Comparison of ENCODE assay signal across 16 cellular contexts in the genomic region with DNA sequence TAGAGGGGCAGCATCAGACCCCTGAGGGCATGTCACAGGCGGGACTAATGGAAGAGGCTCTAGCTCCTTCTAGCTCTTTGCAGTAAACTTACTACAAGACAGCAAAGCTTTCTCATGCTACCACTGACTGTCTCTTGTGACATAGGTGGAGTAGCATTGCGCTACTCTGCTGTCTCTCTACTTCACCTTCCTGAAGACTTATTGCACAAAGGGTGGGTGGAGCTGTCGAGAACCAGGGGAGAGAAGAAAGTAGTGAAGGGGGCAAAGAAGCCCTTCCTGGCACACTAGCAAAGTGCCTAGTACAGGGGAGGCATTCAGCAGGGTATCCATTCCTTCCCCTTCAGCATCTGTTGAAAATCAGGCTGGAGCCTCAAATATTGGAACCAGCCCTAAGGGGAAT. TPM values are rescaled to one million over a fixed set of nuclear protein-coding genes. Genes with fewer than 3 reads are reported as not detected.
DNase-seq lines count a peak whose midpoint lies in the region; ATAC-seq and TF ChIP-seq lines count a peak whose summit lies in the region.
"Had no signal": no experiment of that assay in that cellular context is flagged by ENCODE, and none has a peak within 500 bp of the region (broad histone marks: within the 10 kb centered on the region; RNA-seq: fewer than 3 reads in every experiment).

No MANE protein-coding gene starts in this region.

- WGBS in spleen, 5 donors: 53 to 82% (median 74%) methylated on average over 3 of the region's 3 CpGs
- 91% methylated on average over 3 of the region's 3 CpGs for WGBS in heart right ventricle, 2 donors

- CTCF ChIA-PET in HEK293 (lab: Yijun Ruan, JAX): no interaction called here

- H3K4me3 Mint-ChIP-seq in effector memory CD8-positive, alpha-beta T cell: no peak overlapping the region
- H3K4me3 Mint-ChIP-seq: brain, T-helper 17 cell had no signal

- no peaks in the 10 kb centered on the region for H3K36me3 ChIP-seq in HEK293 (ENCODE audit: control insufficient read depth in 2 of 2, insufficient read depth in 1 of 2, low read length in 2 of 2)
- no peaks in the 10 kb centered on the region for H3K36me3 ChIP-seq in spleen
- H3K36me3 ChIP-seq in heart right ventricle: no peaks in the 10 kb centered on the region
- H3K36me3 ChIP-seq: heart left ventricle, tibial artery had no signal

- H3K4me1 ChIP-seq in HEK293 (ENCODE audit: control insufficient read depth, insufficient read depth, low read length) (no peaks in the 10 kb centered on the region), spleen (peaks cover 30 to 83% (median 68%) of the 10 kb centered on the region in 6 donors), heart right ventricle (peaks cover 3 to 77% (median 42%) of the 10 kb centered on the region in 9 donors)

- TF ChIP-seq CTCF in HEK293 (tag by site-specific recombination; IDR thresholded peaks at IDR 0.05) (no peak), spleen (IDR thresholded peaks at IDR 0.05 in 8 of 11, conservative IDR thresholded peaks at IDR 0.05 in 3 of 11) (no peak), heart right ventricle (IDR thresholded peaks at IDR 0.05) (no peak)

- H3K4me3 ChIP-seq in HEK293 (ENCODE audit: low read depth, low read length) (no peak overlapping the region), spleen (peak overlapping the region in 1 of 8 donors; percentile 27), heart right ventricle (peak overlapping the region in 1 of 10 donors; percentile 2)
- H3K4me3 ChIP-seq: heart left ventricle, tibial artery had no signal

- no peaks in the 10 kb centered on the region for H3K27me3 Mint-ChIP-seq in effector memory CD8-positive, alpha-beta T cell

- H3K27ac ChIP-seq in HEK293 (ENCODE audit: extremely low read depth, low read depth, low read length) (no peak overlapping the region), spleen (peak overlapping the region in 7 of 8 donors; percentile 57 to 90 (median 87)), heart right ventricle (peak overlapping the region in 5 of 10 donors; percentile 4 to 81 (median 52))

- no peaks in the 10 kb centered on the region for H3K9me3 Mint-ChIP-seq in effector memory CD8-positive, alpha-beta T cell

- H3K9me3 ChIP-seq in HEK293 (ENCODE audit: control insufficient read depth, insufficient read depth, low read depth, low read length) (no peaks in the 10 kb centered on the region), spleen (no peaks in the 10 kb centered on the region), heart right ventricle (no peaks in the 10 kb centered on the region)
- H3K9me3 ChIP-seq: heart left ventricle, tibial artery had no signal

- H3K27me3 ChIP-seq in spleen (replicated peaks in 1 of 7) (no peaks in the 10 kb centered on the region), heart right ventricle (no peaks in the 10 kb centered on the region)
- H3K27me3 ChIP-seq: heart left ventricle, tibial artery had no signal

- TF ChIP-seq POLR2A in spleen (IDR thresholded peaks at IDR 0.05): no peak

- H3K4me1 Mint-ChIP-seq in effector memory CD8-positive, alpha-beta T cell (ENCODE audit: low read depth in 2 of 2): peaks cover 47 to 48% of the 10 kb centered on the region in 2 donors

- POLR2A ChIA-PET in HEK293 (lab: Yijun Ruan, JAX): interaction anchor here (0.6 kb wide), 1 partner anchor 762 kb away, joined by 4 read pairs; no protein-coding TSS in a partner anchor

- peaks cover 12% of the 10 kb centered on the region for H3K36me3 Mint-ChIP-seq in effector memory CD8-positive, alpha-beta T cell (ENCODE audit: insufficient read depth)
- H3K36me3 Mint-ChIP-seq: brain; CD4-positive, CD25-positive, alpha-beta regulatory T cell had no signal

- DNase-seq in NOMO-1 treated with DMSO at 0.1 percent for 48 hours (lab: John Stamatoyannopoulos, UW; ENCODE audit: unreplicated experiment): peak; percentile 73
- no peak for DNase-seq in effector memory CD8-positive, alpha-beta T cell
- DNase-seq in spleen: peak; percentile 22
- DNase-seq in heart right ventricle: no peak
- DNase-seq in inferior parietal cortex (ENCODE audit: extremely low spot score): no peak
- DNase-seq: activated naive CD4-positive, alpha-beta T cell treated with anti-CD3 and anti-CD28 coated beads, Interleukin-2, amount 50 U/mL, for 16 hours; CD4-positive, CD25-positive, alpha-beta regulatory T cell; DMS79 treated with DMSO at 0.1 percent for 48 hours; KBM-7; T-helper 17 cell had no signal

- intact Hi-C loops in spleen (cut with DNase I; ENCODE audit: low total_unique reads): no loop called here
- intact Hi-C loops in heart right ventricle (cut with DNase I): no loop called here

- ATAC-seq in effector memory CD8-positive, alpha-beta T cell (replicated peaks): no peak
- ATAC-seq in HG03457 (IDR thresholded peaks at IDR 0.05; ENCODE audit: unreplicated experiment): no peak
- ATAC-seq in heart right ventricle: no peak
- ATAC-seq: T-helper 17 cell had no signal

- peak overlapping the region; percentile 45 to 49 for H3K27ac Mint-ChIP-seq in effector memory CD8-positive, alpha-beta T cell
- H3K27ac Mint-ChIP-seq: progenitor cell of endocrine pancreas, T-helper 17 cell had no signal

TF ChIP-seq in HEK293, 187 proteins besides CTCF, POLR2A, EP300 and RAD21:
- TF ChIP-seq ZNF350 (tag by site-specific recombination; IDR thresholded peaks at IDR 0.05) (no peak), ZNF16 (tag by site-specific recombination; IDR thresholded peaks at IDR 0.05; ENCODE audit: low read depth) (no peak), PBX3 (CRISPR knock-in tag; IDR thresholded peaks at IDR 0.05) (no peak), ZNF394 (tag by site-specific recombination; IDR thresholded peaks at IDR 0.05; ENCODE audit: borderline replicate concordance) (0 out of 2 replicates have a peak, but pooled peaks have one; percentile 13)

RNA-seq across cellular contexts. Expression of gene NEK6, which starts 36.1 kb away (rescaled TPM):
- total RNA-seq in spleen: 10 to 100 TPM; 32.8 to 71.3 (median 55.0) TPM
- 10 to 100 TPM; 11.2 to 19.7 (median 11.6) TPM for polyA plus RNA-seq in spleen
- 10 to 100 TPM in 4 of 10 donors, 1 to 10 TPM in 6; 4.6 to 22.4 (median 7.9) TPM for total RNA-seq in heart right ventricle
- polyA plus RNA-seq in heart right ventricle: 1 to 10 TPM; 1.9 to 2.1 TPM

Comparison
In these comparisons a context has a peak if more than half of its experiments do, and no peak if none do; other contexts are left out.
1. DNase-seq: peak in NOMO-1 treated with DMSO at 0.1 percent for 48 hours (single experiment) and spleen (single experiment); none in effector memory CD8-positive, alpha-beta T cell (0 of 3), heart right ventricle (0 of 2) and inferior parietal cortex (single experiment).